In the genomic region with DNA sequence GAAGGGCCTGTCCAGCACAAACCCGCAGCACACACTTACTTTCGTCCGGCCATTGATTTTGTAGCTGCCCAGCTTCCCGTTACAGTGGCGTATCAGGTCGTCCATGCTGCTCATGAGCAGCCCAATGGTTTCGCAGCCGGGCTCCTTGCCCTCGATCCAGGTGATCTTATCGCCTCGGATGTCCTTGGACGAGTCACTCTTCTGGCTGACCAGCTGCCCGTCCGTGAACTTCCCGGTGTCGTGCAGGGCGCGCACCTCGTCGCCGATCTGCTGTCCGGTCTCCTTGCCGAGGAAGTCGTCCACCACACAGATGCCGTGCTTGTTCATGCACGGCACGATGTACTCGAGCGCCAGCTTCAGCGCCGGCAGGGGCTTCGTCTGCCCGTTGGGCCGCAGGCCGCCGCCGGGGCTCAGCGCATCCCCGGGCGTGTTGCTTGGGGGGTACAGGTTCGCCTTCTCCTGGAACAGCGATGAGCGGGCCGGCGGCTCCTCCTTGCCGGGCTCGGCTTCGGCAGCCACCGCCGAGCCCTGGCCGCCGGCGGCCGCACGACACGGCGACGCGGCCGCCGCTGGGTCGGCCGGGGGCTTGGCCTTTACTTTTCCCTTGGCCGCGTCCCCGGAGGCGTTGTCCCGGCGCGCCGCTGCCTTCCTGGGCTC, we compare ENCODE assay signal across 8 cellular contexts. TPM values are rescaled to one million over a fixed set of nuclear protein-coding genes. Genes with fewer than 3 reads are reported as not detected.
DNase-seq lines count a peak whose midpoint lies in the region; ATAC-seq and TF ChIP-seq lines count a peak whose summit lies in the region.

No MANE protein-coding gene starts in this region.

- H4K20me1 ChIP-seq in DOHH2 (ENCODE audit: control insufficient read depth, insufficient read depth, low read depth, low read length): peaks cover 25% of the 10 kb centered on the region

- H3K4me1 ChIP-seq in DOHH2 (ENCODE audit: control insufficient read depth, low read length): peaks cover 35% of the 10 kb centered on the region
- peaks cover 16 to 47% of the 10 kb centered on the region in 2 donors for H3K4me1 ChIP-seq in left lung

- peak overlapping the region; percentile 78 for H3K4me2 ChIP-seq in DOHH2 (ENCODE audit: low read length)

- H3K36me3 ChIP-seq in DOHH2 (ENCODE audit: control insufficient read depth, low read length) (peaks cover 20% of the 10 kb centered on the region), left lung (no peaks in the 10 kb centered on the region)

- H3K27me3 ChIP-seq in DOHH2 (ENCODE audit: control insufficient read depth, low read length): peaks cover 13% of the 10 kb centered on the region; the same call in 1 of the 2 replicates
- no peaks in the 10 kb centered on the region for H3K27me3 ChIP-seq in left lung

- H3K9me2 ChIP-seq in DOHH2 (replicated peaks; ENCODE audit: control insufficient read depth, low read length): no peaks in the 10 kb centered on the region

- intact Hi-C loops in left lung (cut with DNase I): no loop called here

- H3K79me2 ChIP-seq in DOHH2 (ENCODE audit: control insufficient read depth, low read length): peaks cover 52% of the 10 kb centered on the region

- TF ChIP-seq CTCF in DOHH2 (IDR thresholded peaks at IDR 0.05; ENCODE audit: low read depth, low read length, poor library complexity, severe bottlenecking) (no peak), left lung (IDR thresholded peaks at IDR 0.05) (no peak)

- peaks cover 5% of the 10 kb centered on the region; the same call in 1 of the 2 replicates for H3F3A ChIP-seq in DOHH2 (ENCODE audit: control insufficient read depth, insufficient read depth)

- H3K27ac ChIP-seq in DOHH2 (ENCODE audit: low read depth, low read length) (peak overlapping the region; percentile 55), cingulate gyrus (ENCODE audit: low read depth, low read length) (peak overlapping the region; percentile 75), left lung (peak overlapping the region; percentile 95 to 98)

- ATAC-seq in GM21717 (IDR thresholded peaks at IDR 0.05; ENCODE audit: unreplicated experiment): peak; percentile 12
- peak; percentile 15 for ATAC-seq in left lung

- no peak for DNase-seq in Jurkat, Clone E6-1 (ENCODE audit: low read depth, low spot score)
- peak; percentile 61 for DNase-seq in activated CD4-positive, CD25-positive, alpha-beta regulatory T cell treated with anti-CD3 and anti-CD28 coated beads, Interleukin-2, amount 50 U/mL, for 72 hours
- DNase-seq in left lung (peak; percentile 70 to 90), NCI-H2107 treated with DMSO at 0.1 percent for 48 hours (lab: John Stamatoyannopoulos, UW; ENCODE audit: unreplicated experiment) (no peak)
- peak; percentile 12 to 23 for DNase-seq in stimulated activated CD4-positive, alpha-beta T cell treated with anti-CD3 and anti-CD28 coated beads, Interleukin-4, amount 100 ng/mL, for 48 hours (ENCODE audit: low read depth in 2 of 2)

- H3K9me3 ChIP-seq in DOHH2 (ENCODE audit: control insufficient read depth, insufficient read depth, low read length) (no peaks in the 10 kb centered on the region), left lung (no peaks in the 10 kb centered on the region)

- H3K4me3 ChIP-seq in DOHH2 (ENCODE audit: low read length) (peak overlapping the region; percentile 85), left lung (peak overlapping the region; percentile 73 to 77)
- H3K4me3 ChIP-seq in Jurkat, Clone E6-1 (ENCODE audit: low read length): peak overlapping the region; percentile 62

RNA-seq across cellular contexts. Expression of gene EGLN1, which starts 1.0 kb away (rescaled TPM):
- 6.7 TPM for polyA plus RNA-seq in Jurkat, Clone E6-1 (2012; ENCODE audit: insufficient read depth, insufficient read length)
- total RNA-seq in left lung: 10 to 100 TPM; 19.4 to 25.2 TPM

Comparison
In these comparisons a context has a peak if more than half of its experiments do, and no peak if none do; other contexts are left out.
1. DNase-seq: peak in activated CD4-positive, CD25-positive, alpha-beta regulatory T cell treated with anti-CD3 and anti-CD28 coated beads, Interleukin-2, amount 50 U/mL, for 72 hours (single experiment), left lung (2 of 2) and stimulated activated CD4-positive, alpha-beta T cell treated with anti-CD3 and anti-CD28 coated beads, Interleukin-4, amount 100 ng/mL, for 48 hours (2 of 2); none in Jurkat, Clone E6-1 (single experiment) and NCI-H2107 treated with DMSO at 0.1 percent for 48 hours (single experiment).
2. Peak in every context shown above with its lines, with median percentiles within 50 percentile points of each other: H3K27ac ChIP-seq and H3K4me3 ChIP-seq.